Comparison of ENCODE assay signal across 8 cellular contexts in genomic region chr16:807345-808251, GRCh38. TPM values are rescaled to one million over a fixed set of nuclear protein-coding genes. Genes with fewer than 3 reads are reported as not detected.
DNase-seq lines count a peak whose midpoint lies in the region; ATAC-seq and TF ChIP-seq lines count a peak whose summit lies in the region.

No MANE protein-coding gene starts in this region.

- no peak for TF ChIP-seq EP300 in gastroesophageal sphincter (IDR thresholded peaks at IDR 0.05)

- intact Hi-C loops in activated naive CD4-positive, alpha-beta T cell treated with anti-CD3 and anti-CD28 coated beads for 36 hours (cut with micrococcal nuclease) = loop anchor here (1.0 to 10.0 kb wide), 3 partner anchors 19 to 249 kb away; partner anchors contain the start of genes CHTF18, LMF1 and RPUSD1

- H3K9me3 ChIP-seq in SJCRH30 (replicated peaks) (no peaks in the 10 kb centered on the region), gastroesophageal sphincter (peaks cover 0 to 9% (median 0%) of the 10 kb centered on the region in 3 donors), neutrophil (no peaks in the 10 kb centered on the region), subcutaneous abdominal adipose tissue (ENCODE audit: control insufficient read depth in 5 of 5, low read length in 5 of 5) (peaks cover 0 to 9% (median 4%) of the 10 kb centered on the region in 5 donors)

- no peaks in the 10 kb centered on the region for H3K9me2 ChIP-seq in GM23338 (ENCODE audit: insufficient read depth)

- H3F3A ChIP-seq in GM23338 (replicated peaks; ENCODE audit: low read depth) = peaks cover 6% of the 10 kb centered on the region

- no peaks in the 10 kb centered on the region for H3K36me3 ChIP-seq in GM23338 (ENCODE audit: insufficient read depth)
- no peaks in the 10 kb centered on the region for H3K36me3 ChIP-seq in SJCRH30
- H3K36me3 ChIP-seq in gastroesophageal sphincter = no peaks in the 10 kb centered on the region
- no peaks in the 10 kb centered on the region for H3K36me3 ChIP-seq in neutrophil
- H3K36me3 ChIP-seq in subcutaneous abdominal adipose tissue (ENCODE audit: control insufficient read depth in 5 of 5, insufficient read depth in 5 of 5, low read length in 5 of 5) = no peaks in the 10 kb centered on the region

- peaks cover 5% of the 10 kb centered on the region; the same call in 2 of the 3 replicates for H3K9me3 Mint-ChIP-seq in GM23338
- no peaks in the 10 kb centered on the region for H3K9me3 Mint-ChIP-seq in activated naive CD4-positive, alpha-beta T cell treated with anti-CD3 and anti-CD28 coated beads for 36 hours

- H3K4me3 Mint-ChIP-seq in GM23338 = peak overlapping the region; percentile 98
- H3K4me3 Mint-ChIP-seq in activated naive CD4-positive, alpha-beta T cell treated with anti-CD3 and anti-CD28 coated beads for 36 hours = peak overlapping the region; percentile 98

- peaks cover 4% of the 10 kb centered on the region; the same call in 1 of the 2 replicates for H3K79me2 ChIP-seq in GM23338 (replicated peaks; ENCODE audit: insufficient read depth)

- TF ChIP-seq CTCF in GM23338 (conservative IDR thresholded peaks at IDR 0.05; ENCODE audit: low read depth in 2 of 2) (no peak), gastroesophageal sphincter (IDR thresholded peaks at IDR 0.05) (no peak), neutrophil (IDR thresholded peaks at IDR 0.05) (peak; percentile 24)

- DNase-seq in Daoy (ENCODE audit: low read depth) = peak; percentile 96
- peak; percentile 97 for DNase-seq in GM23338 (ENCODE audit: low spot score)
- peak; percentile 91 for DNase-seq in M059J (ENCODE audit: low read depth)
- DNase-seq in SJCRH30 = peak; percentile 79 to 80
- peak; percentile 91 for DNase-seq in activated naive CD4-positive, alpha-beta T cell treated with anti-CD3 and anti-CD28 coated beads for 36 hours

- peak overlapping the region; percentile 84; the same call in 1 of the 2 replicates for H3K27ac ChIP-seq in GM23338 (ENCODE audit: low read depth)
- peak overlapping the region; percentile 77 for H3K27ac ChIP-seq in SJCRH30
- H3K27ac ChIP-seq in gastroesophageal sphincter = peak overlapping the region; percentile 85 to 93 (median 90)
- H3K27ac ChIP-seq in neutrophil = peak overlapping the region; percentile 93
- H3K27ac ChIP-seq in subcutaneous abdominal adipose tissue (ENCODE audit: low read depth, low read length) = peak overlapping the region; percentile 76

- H3K9ac ChIP-seq in subcutaneous abdominal adipose tissue (ENCODE audit: low read length in 5 of 5) = peak overlapping the region; percentile 38 to 90 (median 88)

- H2AFZ ChIP-seq in GM23338 = peak overlapping the region; percentile 99

- H4K20me1 ChIP-seq in GM23338 (replicated peaks; ENCODE audit: insufficient read depth) = peaks cover 3% of the 10 kb centered on the region; the same call in 1 of the 2 replicates

- TF ChIP-seq POLR2A in gastroesophageal sphincter (IDR thresholded peaks at IDR 0.05) = peak; percentile 39 to 70

- WGBS in gastroesophageal sphincter (ENCODE audit: low coverage in 1 of 2), 2 donors = 9 to 18% methylated on average over 7 to 9 of the region's 91 CpGs

- CTCF ChIA-PET in activated naive CD4-positive, alpha-beta T cell treated with anti-CD3 and anti-CD28 coated beads for 36 hours (lab: Charles Lee) = no interaction called here

- peaks cover 12% of the 10 kb centered on the region for H3K4me1 Mint-ChIP-seq in GM23338
- H3K4me1 Mint-ChIP-seq in activated naive CD4-positive, alpha-beta T cell treated with anti-CD3 and anti-CD28 coated beads for 36 hours (ENCODE audit: low read depth) = peaks cover 11% of the 10 kb centered on the region

- ATAC-seq in GM23338 = peak; percentile 92
- peak; percentile 99 for ATAC-seq in gastroesophageal sphincter

- no peaks in the 10 kb centered on the region for H3K4me1 ChIP-seq in GM23338 (ENCODE audit: insufficient read depth)
- peaks cover 31% of the 10 kb centered on the region for H3K4me1 ChIP-seq in SJCRH30
- peaks cover 0 to 23% (median 0%) of the 10 kb centered on the region in 3 donors for H3K4me1 ChIP-seq in gastroesophageal sphincter
- H3K4me1 ChIP-seq in neutrophil (ENCODE audit: control insufficient read depth in 1 of 2, insufficient read depth in 1 of 2, low read depth in 1 of 2, low read length in 1 of 2) = peaks cover 8 to 14% of the 10 kb centered on the region in 2 experiments
- peaks cover 0 to 25% (median 13%) of the 10 kb centered on the region in 5 donors for H3K4me1 ChIP-seq in subcutaneous abdominal adipose tissue (ENCODE audit: control insufficient read depth in 5 of 5, insufficient read depth in 5 of 5, low read length in 5 of 5)

- 0 out of 3 replicates have a peak, but pooled peaks cover 3% of the 10 kb centered on the region for H3K36me3 Mint-ChIP-seq in GM23338 (ENCODE audit: low read depth)
- no peaks in the 10 kb centered on the region for H3K36me3 Mint-ChIP-seq in activated naive CD4-positive, alpha-beta T cell treated with anti-CD3 and anti-CD28 coated beads for 36 hours (ENCODE audit: low read depth)

- peaks cover 24% of the 10 kb centered on the region for H3K27me3 ChIP-seq in GM23338 (ENCODE audit: insufficient read depth)
- H3K27me3 ChIP-seq in SJCRH30 = peaks cover 3% of the 10 kb centered on the region; the same call in 1 of the 2 replicates
- peaks cover 56% of the 10 kb centered on the region for H3K27me3 ChIP-seq in gastroesophageal sphincter
- H3K27me3 ChIP-seq in neutrophil = peaks cover 47% of the 10 kb centered on the region
- H3K27me3 ChIP-seq in subcutaneous abdominal adipose tissue (ENCODE audit: control insufficient read depth in 5 of 5, insufficient read depth in 4 of 5, low read length in 5 of 5) = peaks cover 12 to 26% (median 17%) of the 10 kb centered on the region in 5 donors

- H3K27ac Mint-ChIP-seq in GM23338 = peak overlapping the region; percentile 86
- H3K27ac Mint-ChIP-seq in activated naive CD4-positive, alpha-beta T cell treated with anti-CD3 and anti-CD28 coated beads for 36 hours = peak overlapping the region; percentile 88

- peaks cover 26% of the 10 kb centered on the region for H3K27me3 Mint-ChIP-seq in GM23338 (ENCODE audit: insufficient read depth, low read depth, poor library complexity)
- no peaks in the 10 kb centered on the region for H3K27me3 Mint-ChIP-seq in activated naive CD4-positive, alpha-beta T cell treated with anti-CD3 and anti-CD28 coated beads for 36 hours (ENCODE audit: low read depth)

- peak overlapping the region; percentile 90 for H3K4me3 ChIP-seq in GM23338
- peak overlapping the region; percentile 66 for H3K4me3 ChIP-seq in SJCRH30
- peak overlapping the region; percentile 79 to 81 for H3K4me3 ChIP-seq in gastroesophageal sphincter
- H3K4me3 ChIP-seq in neutrophil (ENCODE audit: low read depth in 1 of 2, low read length in 1 of 2) = peak overlapping the region; percentile 86 to 88
- peak overlapping the region; percentile 80 to 87 (median 83) for H3K4me3 ChIP-seq in subcutaneous abdominal adipose tissue (ENCODE audit: low read depth in 1 of 5, low read length in 5 of 5)

- peak overlapping the region; percentile 93 for H3K4me2 ChIP-seq in GM23338

RNA-seq across cellular contexts. Expression of gene GNG13, which starts 7.1 kb away (rescaled TPM):
- not detected in 2 replicates for total RNA-seq in Daoy (2014; rRNA removed; shearing (Covaris generic))
- not detected in 2 replicates for total RNA-seq in GM23338 (2014; rRNA removed; shearing (Covaris generic))
- polyA plus RNA-seq in GM23338 (2016; fragmentation: Nextera tagmentation; extraction: Ambion mirVana) = 0.29 and 0.30 TPM in 2 replicates
- not detected in 2 replicates for total RNA-seq in M059J (2014; rRNA removed; shearing (Covaris generic))
- not detected in 2 replicates for total RNA-seq in SJCRH30 (2014; rRNA removed; shearing (Covaris generic))
- not detected for total RNA-seq in activated naive CD4-positive, alpha-beta T cell treated with anti-CD3 and anti-CD28 coated beads for 36 hours
- not detected for total RNA-seq in gastroesophageal sphincter

RNA-seq across cellular contexts. Expression of gene CHTF18, which starts 19.2 kb away (rescaled TPM):
- 18.1 and 19.3 TPM in 2 replicates for total RNA-seq in Daoy (2014; rRNA removed; shearing (Covaris generic))
- 108 and 129 TPM in 2 replicates for total RNA-seq in GM23338 (2014; rRNA removed; shearing (Covaris generic))
- polyA plus RNA-seq in GM23338 (2016; fragmentation: Nextera tagmentation; extraction: Ambion mirVana) = 61.3 and 69.2 TPM in 2 replicates
- total RNA-seq in M059J (2014; rRNA removed; shearing (Covaris generic)) = 10.2 and 20.7 TPM in 2 replicates
- 34.5 and 46.0 TPM in 2 replicates for total RNA-seq in SJCRH30 (2014; rRNA removed; shearing (Covaris generic))
- 100 to 1,000 TPM; 126 to 127 TPM for total RNA-seq in activated naive CD4-positive, alpha-beta T cell treated with anti-CD3 and anti-CD28 coated beads for 36 hours
- total RNA-seq in gastroesophageal sphincter = 10 to 100 TPM in 2 of 4 donors, 1 to 10 TPM in 2; 4.6 to 10.9 (median 8.3) TPM

RNA-seq across cellular contexts. Expression of gene RPUSD1, which starts 19.4 kb away (rescaled TPM):
- total RNA-seq in Daoy (2014; rRNA removed; shearing (Covaris generic)) = 36.9 and 38.6 TPM in 2 replicates
- total RNA-seq in GM23338 (2014; rRNA removed; shearing (Covaris generic)) = 41.9 and 79.5 TPM in 2 replicates
- polyA plus RNA-seq in GM23338 (2016; fragmentation: Nextera tagmentation; extraction: Ambion mirVana) = 19.1 and 20.7 TPM in 2 replicates
- 19.5 and 47.7 TPM in 2 replicates for total RNA-seq in M059J (2014; rRNA removed; shearing (Covaris generic))
- total RNA-seq in SJCRH30 (2014; rRNA removed; shearing (Covaris generic)) = 35.5 and 38.7 TPM in 2 replicates
- total RNA-seq in activated naive CD4-positive, alpha-beta T cell treated with anti-CD3 and anti-CD28 coated beads for 36 hours = 1 to 10 TPM; 6.8 to 7.2 TPM
- total RNA-seq in gastroesophageal sphincter = 10 to 100 TPM; 13.4 to 25.8 (median 22.1) TPM

RNA-seq across cellular contexts. Expression of gene MSLN, which starts 47.1 kb away (rescaled TPM):
- total RNA-seq in Daoy (2014; rRNA removed; shearing (Covaris generic)) = not detected in 2 replicates
- total RNA-seq in GM23338 (2014; rRNA removed; shearing (Covaris generic)) = 0.10 TPM in 1 of 2 replicates, not detected in the other
- not detected in 2 replicates for polyA plus RNA-seq in GM23338 (2016; fragmentation: Nextera tagmentation; extraction: Ambion mirVana)
- 1.7 and 2.1 TPM in 2 replicates for total RNA-seq in M059J (2014; rRNA removed; shearing (Covaris generic))
- not detected in 2 replicates for total RNA-seq in SJCRH30 (2014; rRNA removed; shearing (Covaris generic))
- not detected for total RNA-seq in activated naive CD4-positive, alpha-beta T cell treated with anti-CD3 and anti-CD28 coated beads for 36 hours
- 1 to 10 TPM in 1 of 4 donors, under 1 TPM in 1, not detected in 2; 0.73 to 7.2 TPM for total RNA-seq in gastroesophageal sphincter

Comparison
In these comparisons a context has a peak if more than half of its experiments do, and no peak if none do; other contexts are left out.
1. Peak in every context shown above with its lines: DNase-seq, ATAC-seq, H3K4me3 ChIP-seq and H3K27ac ChIP-seq.